Comparison of ENCODE assay signal across 8 cellular contexts in the genomic region with DNA sequence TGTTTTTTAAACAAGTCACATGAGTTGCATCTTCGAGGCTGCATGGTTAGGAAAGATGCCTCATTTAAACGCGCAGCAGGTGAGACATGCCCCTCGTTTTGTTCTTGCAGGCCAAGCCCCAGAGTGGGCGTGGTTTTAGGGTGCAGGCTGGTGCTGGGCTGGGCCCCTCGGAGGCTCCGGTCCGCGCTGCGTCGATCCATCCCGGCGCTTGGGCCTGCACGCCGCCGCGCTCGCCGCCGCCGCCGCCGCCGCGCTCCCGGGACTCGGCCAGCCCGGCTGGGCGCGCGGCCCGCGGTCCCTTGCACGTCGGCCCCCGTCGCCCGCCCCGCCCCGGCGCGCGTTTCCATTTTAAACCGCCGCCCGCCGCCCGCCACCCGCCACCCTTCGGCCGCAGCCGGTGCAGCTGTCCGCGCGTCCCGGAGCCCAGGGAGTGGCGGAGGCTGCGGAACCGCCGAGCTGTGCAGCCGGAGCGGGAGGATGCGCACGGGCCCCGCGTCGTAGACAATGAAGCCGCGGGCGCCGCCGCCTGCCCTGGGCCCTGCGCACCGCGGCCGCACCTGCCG.
DNase-seq lines count a peak whose midpoint lies in the region; ATAC-seq, FAIRE-seq and TF ChIP-seq lines count a peak whose summit lies in the region.

No MANE protein-coding gene starts in this region.

- CTCF ChIA-PET in activated CD4-positive, alpha-beta T cell treated with anti-CD3 and anti-CD28 coated beads, Interleukin-2, amount 10 ng/mL, durations not matched to agents 7 days and 5 days (lab: Charles Lee), result no interaction called here
- CTCF ChIA-PET in endothelial cell of umbilical vein (lab: Charles Lee), result interaction anchor here (1.0 to 3.5 kb wide), 5 partner anchors 14 to 552 kb away, joined by 4 to 22 read pairs (median 5); no protein-coding TSS in a partner anchor
- CTCF ChIA-PET in GM10248 (lab: Yijun Ruan, JAX), result no interaction called here

- H3K9ac ChIP-seq in endothelial cell of umbilical vein (replicated peaks; ENCODE audit: extremely low read depth, insufficient read depth, low read length), result no peak overlapping the region

- no peaks in the 10 kb centered on the region for H3K36me3 ChIP-seq in endothelial cell of umbilical vein (ENCODE audit: control insufficient read depth in 2 of 2, extremely low read depth in 1 of 2, insufficient read depth in 2 of 2, low read length in 2 of 2)
- H3K36me3 ChIP-seq in lung (ENCODE audit: control insufficient read depth in 2 of 2, insufficient read depth in 2 of 2, low read length in 2 of 2), result no peaks in the 10 kb centered on the region

- peaks cover 4% of the 10 kb centered on the region for H3K4me1 Mint-ChIP-seq in activated CD4-positive, alpha-beta T cell treated with anti-CD3 and anti-CD28 coated beads, Interleukin-2, amount 10 ng/mL, durations not matched to agents 7 days and 5 days

- TF ChIP-seq CTCF in endothelial cell of umbilical vein (IDR thresholded peaks at IDR 0.05; ENCODE audit: extremely low read depth in 1 of 2, insufficient read depth in 1 of 2, low read depth in 1 of 2, low read length in 2 of 2) (no peak), lung (IDR thresholded peaks at IDR 0.05; ENCODE audit: control extremely low read depth, extremely low read depth) (no peak), GM10248 (IDR thresholded peaks at IDR 0.05; ENCODE audit: control extremely low read depth, extremely low read depth, low read depth, missing control alignments) (no peak)

- H3K9me3 Mint-ChIP-seq in activated CD4-positive, alpha-beta T cell treated with anti-CD3 and anti-CD28 coated beads, Interleukin-2, amount 10 ng/mL, durations not matched to agents 7 days and 5 days, result no peaks in the 10 kb centered on the region

- BruUV-seq in endothelial cell of umbilical vein (replicated peaks; lab: Mats Ljungman, UMichigan), result no TSS peak

- H3K4me3 ChIP-seq in endothelial cell of umbilical vein (replicated peaks in 1 of 3; ENCODE audit: insufficient read depth in 1 of 3, low read depth in 1 of 3, low read length in 3 of 3), result peak overlapping the region in 1 of 3 experiments; percentile 48
- H3K4me3 ChIP-seq in lung, result peak overlapping the region; percentile 44

- no peak for TF ChIP-seq POLR2A in endothelial cell of umbilical vein (IDR thresholded peaks at IDR 0.05; ENCODE audit: low read depth, low read length)

- no peak overlapping the region for H3K27ac Mint-ChIP-seq in activated CD4-positive, alpha-beta T cell treated with anti-CD3 and anti-CD28 coated beads, Interleukin-2, amount 10 ng/mL, durations not matched to agents 7 days and 5 days

- POLR2A ChIA-PET in activated CD4-positive, alpha-beta T cell treated with anti-CD3 and anti-CD28 coated beads, Interleukin-2, amount 10 ng/mL, durations not matched to agents 7 days and 5 days (lab: Charles Lee), result no interaction called here
- POLR2A ChIA-PET in endothelial cell of umbilical vein (lab: Charles Lee), result no interaction called here
- POLR2A ChIA-PET in GM10248 (lab: Yijun Ruan, JAX), result no interaction called here

- H3K27ac ChIP-seq in endothelial cell of umbilical vein (ENCODE audit: insufficient read depth, low read depth, low read length) (no peak overlapping the region), lung (ENCODE audit: low read depth in 1 of 2, low read length in 1 of 2) (no peak overlapping the region)

- FAIRE-seq in endothelial cell of umbilical vein (lab: Jason Lieb, UNC) (no peak), RCC 7860 (lab: Jason Lieb, UNC) (no peak)

- dilution Hi-C loops in endothelial cell of umbilical vein (cut with MboI; ENCODE audit: extremely low pct_ligation_motif_present, low sequenced_read_pairs), result no loop called here

- no peaks in the 10 kb centered on the region for H3K79me2 ChIP-seq in endothelial cell of umbilical vein (ENCODE audit: control insufficient read depth, insufficient read depth, low read length)

- H3K4me1 ChIP-seq in endothelial cell of umbilical vein (ENCODE audit: control insufficient read depth, extremely low read depth, insufficient read depth, low read length), result peaks cover 2% of the 10 kb centered on the region
- H3K4me1 ChIP-seq in lung (ENCODE audit: control insufficient read depth in 2 of 2, insufficient read depth in 2 of 2, low read length in 2 of 2), result peaks cover 5 to 13% of the 10 kb centered on the region in 2 donors

- no peaks in the 10 kb centered on the region for H3K9me3 ChIP-seq in endothelial cell of umbilical vein (replicated peaks; ENCODE audit: control insufficient read depth, insufficient read depth, low read length)
- no peaks in the 10 kb centered on the region for H3K9me3 ChIP-seq in lung (ENCODE audit: control insufficient read depth in 2 of 2, insufficient read depth in 1 of 2, low read length in 1 of 2)

- peak overlapping the region; percentile 44 for H3K4me2 ChIP-seq in endothelial cell of umbilical vein (ENCODE audit: insufficient read depth, low read length)

- no peaks in the 10 kb centered on the region for H4K20me1 ChIP-seq in endothelial cell of umbilical vein (replicated peaks; ENCODE audit: control insufficient read depth, extremely low read depth, insufficient read depth, low read length)

- no peaks in the 10 kb centered on the region for H3K36me3 Mint-ChIP-seq in activated CD4-positive, alpha-beta T cell treated with anti-CD3 and anti-CD28 coated beads, Interleukin-2, amount 10 ng/mL, durations not matched to agents 7 days and 5 days (ENCODE audit: low read depth)

- no peaks in the 10 kb centered on the region for H3K9me1 ChIP-seq in endothelial cell of umbilical vein (replicated peaks; ENCODE audit: control insufficient read depth, extremely low read depth, insufficient read depth, low read length)

- intact Hi-C loops in endothelial cell of umbilical vein (cut with micrococcal nuclease), result no loop called here

- H3K4me3 Mint-ChIP-seq in activated CD4-positive, alpha-beta T cell treated with anti-CD3 and anti-CD28 coated beads, Interleukin-2, amount 10 ng/mL, durations not matched to agents 7 days and 5 days, result peak overlapping the region; percentile 10

- H2AFZ ChIP-seq in endothelial cell of umbilical vein (ENCODE audit: low read depth, low read length), result no peak overlapping the region

- H3K27me3 ChIP-seq in endothelial cell of umbilical vein (ENCODE audit: control insufficient read depth in 2 of 2, insufficient read depth in 2 of 2, low read length in 2 of 2) (peaks cover 22 to 27% of the 10 kb centered on the region in 2 experiments), lung (ENCODE audit: control insufficient read depth, insufficient read depth) (no peaks in the 10 kb centered on the region)

- DNase-seq in Daoy (ENCODE audit: low read depth) (peak; percentile 82), NCI-H146 treated with DMSO at 0.1 percent for 48 hours (lab: John Stamatoyannopoulos, UW; ENCODE audit: unreplicated experiment) (peak; percentile 26), endothelial cell of umbilical vein (ENCODE audit: low read depth, low spot score) (peak; percentile 35), lung (ENCODE audit: low spot score) (peak; percentile 59), RCC 7860 (ENCODE audit: low spot score) (no peak), GM10248 (ENCODE audit: extremely low spot score) (no peak)
- DNase-seq in activated CD4-positive, alpha-beta T cell treated with anti-CD3 and anti-CD28 coated beads, Interleukin-2, amount 10 ng/mL, durations not matched to agents 7 days and 5 days, result no peak
- peak; percentile 16 to 20 for DNase-seq in stimulated activated CD8-positive, alpha-beta memory T cell treated with anti-CD3 and anti-CD28 coated beads, Interleukin-2, amount 100 ng/mL, for 48 hours (ENCODE audit: low read depth in 2 of 2)

- WGBS in lung, 2 donors, result 1% methylated on average over 66 to 77 of the region's 77 CpGs

- ATAC-seq in lung (ENCODE audit: insufficient read depth, low FRiP score), result peak; percentile 73

- H3K27me3 Mint-ChIP-seq in activated CD4-positive, alpha-beta T cell treated with anti-CD3 and anti-CD28 coated beads, Interleukin-2, amount 10 ng/mL, durations not matched to agents 7 days and 5 days, result peaks cover 68% of the 10 kb centered on the region

TF ChIP-seq in endothelial cell of umbilical vein, 7 proteins besides CTCF, POLR2A, EP300 and RAD21:
- TF ChIP-seq, protein P1, sequence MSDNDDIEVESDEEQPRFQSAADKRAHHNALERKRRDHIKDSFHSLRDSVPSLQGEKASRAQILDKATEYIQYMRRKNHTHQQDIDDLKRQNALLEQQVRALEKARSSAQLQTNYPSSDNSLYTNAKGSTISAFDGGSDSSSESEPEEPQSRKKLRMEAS (IDR thresholded peaks at IDR 0.05; ENCODE audit: insufficient read depth, insufficient read length), result no peak
- TF ChIP-seq FOS (IDR thresholded peaks at IDR 0.05; ENCODE audit: borderline replicate concordance, insufficient read depth, low read length) (no peak), GATA2 (IDR thresholded peaks at IDR 0.05; ENCODE audit: insufficient read depth, insufficient read length, low read depth, low read length) (no peak), JUN (IDR thresholded peaks at IDR 0.05; ENCODE audit: borderline replicate concordance, insufficient read depth, insufficient read length, low read depth) (no peak)

Comparison
In these comparisons a context has a peak if more than half of its experiments do, and no peak if none do; other contexts are left out.
1. DNase-seq: peak in Daoy (single experiment), NCI-H146 treated with DMSO at 0.1 percent for 48 hours (single experiment), endothelial cell of umbilical vein (single experiment), lung (single experiment) and stimulated activated CD8-positive, alpha-beta memory T cell treated with anti-CD3 and anti-CD28 coated beads, Interleukin-2, amount 100 ng/mL, for 48 hours (2 of 2); none in activated CD4-positive, alpha-beta T cell treated with anti-CD3 and anti-CD28 coated beads, Interleukin-2, amount 10 ng/mL, durations not matched to agents 7 days and 5 days (single experiment), RCC 7860 (single experiment) and GM10248 (single experiment).